Comparison of ENCODE assay signal across 38 cellular contexts in the genomic region with DNA sequence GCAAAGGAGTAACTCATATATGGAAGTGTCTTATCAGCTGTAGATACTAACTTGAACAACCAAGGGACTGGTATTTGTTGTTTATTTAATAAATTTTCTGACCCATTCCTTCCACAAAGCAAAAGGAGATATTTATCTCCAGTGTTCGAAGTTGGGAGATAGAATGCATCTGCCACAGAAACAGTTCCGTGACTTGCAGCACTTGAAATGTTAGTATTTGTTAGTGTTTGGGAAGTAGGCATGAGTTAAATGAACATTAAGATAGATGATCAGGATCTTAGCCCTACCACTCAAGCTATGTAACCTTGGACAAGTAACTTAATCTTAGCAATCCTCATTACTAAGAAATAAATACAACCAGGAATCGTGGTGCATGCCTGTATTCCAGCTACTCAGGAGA. TPM values are rescaled to one million over a fixed set of nuclear protein-coding genes. Genes with fewer than 3 reads are reported as not detected.
"Had no signal": no experiment of that assay in that cellular context is flagged by ENCODE, and none has a peak within 500 bp of the region (broad histone marks: within the 10 kb centered on the region; RNA-seq: fewer than 3 reads in every experiment).

No MANE protein-coding gene starts in this region.

- H3K27me3 ChIP-seq: MG63 had no signal

- H3K4me3 ChIP-seq: MG63 had no signal

- H3K36me3 ChIP-seq: MG63 had no signal

- H3K4me2 ChIP-seq: KMS-11 had no signal

- H3K9ac ChIP-seq: KMS-11 had no signal

- DNase-seq: Karpas-422, Kasumi-1, KG1, MG63, MM.1S, MV-4-11, NCI-H1048, NCI-H1092, NCI-H1092 treated with DMSO at 0.1 percent for 48 hours, NCI-H1105, NCI-H1105 treated with DMSO at 0.1 percent for 48 hours, NCI-H1417, NCI-H1417 treated with DMSO at 0.1 percent for 48 hours, NCI-H1436, NCI-H1436 treated with DMSO at 0.1 percent for 48 hours, NCI-H146, NCI-H1694, NCI-H1694 treated with DMSO at 0.1 percent for 48 hours, NCI-H187, NCI-H187 treated with DMSO at 0.1 percent for 48 hours, NCI-H1930, NCI-H2029, NCI-H2029 treated with DMSO at 0.1 percent for 48 hours, NCI-H2081 treated with DMSO at 0.1 percent for 48 hours, NCI-H2107, NCI-H2171, NCI-H2171 treated with DMSO at 0.1 percent for 48 hours, NCI-H2227 treated with DMSO at 0.1 percent for 48 hours, NCI-H226, NCI-H345, NCI-H446, NCI-H446 treated with DMSO at 0.1 percent for 48 hours, NCI-H510A had no signal

- H3K27ac ChIP-seq: KMS-11 had no signal

- H3K9me3 ChIP-seq: MG63 had no signal

RNA-seq across cellular contexts. Expression of a gene that starts 12.1 kb away (rescaled TPM):
- total RNA-seq: LHCN-M2, M059J, MCF 10A, NCI-H460 had no signal
